Comparison of ENCODE assay signal across 1 cellular context in the genomic region with DNA sequence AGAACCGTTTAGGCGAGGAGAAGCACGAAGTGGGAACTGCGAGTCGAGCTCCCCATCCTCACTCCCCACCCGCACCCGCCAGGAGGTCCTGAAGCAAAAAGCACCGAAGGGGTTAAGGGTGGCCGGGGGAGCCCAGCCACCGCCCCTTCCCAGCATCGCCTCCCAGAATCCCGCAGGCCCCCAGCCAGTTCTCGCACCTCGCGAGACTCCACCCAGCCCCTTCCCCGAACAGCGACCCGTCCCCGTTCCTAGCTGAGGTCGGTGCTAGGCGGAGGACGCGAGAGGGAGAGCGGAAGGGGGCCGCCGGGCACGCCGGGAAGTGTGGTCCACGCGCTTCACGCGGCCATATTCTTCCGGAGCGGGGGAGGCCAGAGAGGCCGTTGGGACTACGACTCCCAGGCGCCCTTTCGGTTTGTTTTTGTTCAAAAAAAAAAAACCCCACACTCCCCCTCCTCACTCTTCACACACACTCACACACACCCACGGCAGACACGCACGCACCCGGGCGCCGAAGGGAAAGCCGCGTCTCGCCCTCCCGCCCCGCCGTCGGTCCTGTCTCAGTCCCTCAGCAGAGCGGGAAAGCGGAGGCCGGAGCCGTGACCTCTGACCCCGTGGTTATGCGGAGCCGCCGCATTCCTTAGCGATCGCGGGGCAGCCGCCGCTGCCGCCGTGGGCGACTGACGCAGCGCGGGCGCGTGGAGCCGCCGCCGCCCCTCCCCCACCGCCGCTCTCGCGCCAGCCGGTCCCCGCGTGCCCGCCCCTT.
A peak's percentile ranks its signal among the peaks of the same experiment; 100 is the strongest.
TF ChIP-seq lines count a peak whose summit lies in the region.

ASXL1 (plus strand) TSS at position 463 of the 763 bp plus-strand sequence. CDS start 445 bp downstream, outside the sequence.

TF ChIP-seq in K562, 482 proteins besides CTCF, POLR2A, EP300 and RAD21 (continued from another document and continues in another):
- TF ChIP-seq DEAF1 (CRISPR knock-in tag; IDR thresholded peaks at IDR 0.05): no peak
- peak; percentile 30 to 37; a peak in 2 of 4 replicates for TF ChIP-seq TBL1XR1 (IDR thresholded peaks at IDR 0.05; ENCODE audit: low read length in 2 of 2)
- TF ChIP-seq ZNF395 (CRISPR knock-in tag; IDR thresholded peaks at IDR 0.05): no peak; the same call in 1 of the 2 replicates
- no peak; the same call in 1 of the 2 replicates for TF ChIP-seq CBX1 (IDR thresholded peaks at IDR 0.05; ENCODE audit: low read depth)
- TF ChIP-seq PRMT5 (CRISPR knock-in tag; IDR thresholded peaks at IDR 0.05): no peak
- no peak for TF ChIP-seq HNRNPL (IDR thresholded peaks at IDR 0.05; ENCODE audit: low read depth, low read length)
- TF ChIP-seq SIRT6 (IDR thresholded peaks at IDR 0.05; ENCODE audit: low read depth, low read length): no peak
- TF ChIP-seq FOXJ3 (CRISPR knock-in tag; IDR thresholded peaks at IDR 0.05): no peak
- no peak for TF ChIP-seq ZNF75A (CRISPR knock-in tag; IDR thresholded peaks at IDR 0.05)
- TF ChIP-seq RNF219 (CRISPR knock-in tag; IDR thresholded peaks at IDR 0.05): no peak
- peak; percentile 36; the same call in 1 of the 2 replicates for TF ChIP-seq GTF2E2 (tag; IDR thresholded peaks at IDR 0.05)
- no peak; the same call in 1 of the 2 replicates for TF ChIP-seq ZC3H11A (IDR thresholded peaks at IDR 0.05; ENCODE audit: low read depth, low read length)
- peak; percentile 64 for TF ChIP-seq U2AF1 (optimal IDR thresholded peaks at IDR 0.05; ENCODE audit: low read depth, low read length)
- no peak for TF ChIP-seq HDAC6 (IDR thresholded peaks at IDR 0.05; ENCODE audit: low read depth, low read length)
- TF ChIP-seq SMC3 (conservative IDR thresholded peaks at IDR 0.05; ENCODE audit: insufficient read depth, low read depth, low read length): no peak
- no peak for TF ChIP-seq GTF2A2 (tag; IDR thresholded peaks at IDR 0.05)
- TF ChIP-seq GATAD2A (IDR thresholded peaks at IDR 0.05): peak; percentile 72
- TF ChIP-seq ARHGAP35 (IDR thresholded peaks at IDR 0.05; ENCODE audit: partially characterized antibody): peak; percentile 99
- TF ChIP-seq KDM2B (CRISPR knock-in tag; IDR thresholded peaks at IDR 0.05): no peak
- no peak for TF ChIP-seq RREB1 (CRISPR knock-in tag; IDR thresholded peaks at IDR 0.05)
- TF ChIP-seq LEF1 (IDR thresholded peaks at IDR 0.05): no peak
- TF ChIP-seq ZNF175 (CRISPR knock-in tag; IDR thresholded peaks at IDR 0.05; ENCODE audit: low read depth): peak; percentile 85
- TF ChIP-seq ZNF197 (CRISPR knock-in tag; IDR thresholded peaks at IDR 0.05; ENCODE audit: low read depth): peak; percentile 74
- TF ChIP-seq ZNF212 (CRISPR knock-in tag; IDR thresholded peaks at IDR 0.05): no peak
- peak; percentile 66 for TF ChIP-seq ATF7 (IDR thresholded peaks at IDR 0.05)
- TF ChIP-seq ZNF696 (CRISPR knock-in tag; conservative IDR thresholded peaks at IDR 0.05): no peak
- TF ChIP-seq HLTF (IDR thresholded peaks at IDR 0.05): peak; percentile 58; the same call in 1 of the 2 replicates
- TF ChIP-seq RBM22 (IDR thresholded peaks at IDR 0.05; ENCODE audit: low read depth, low read length, poor library complexity, severe bottlenecking): peak; percentile 63
- TF ChIP-seq TAL1 (IDR thresholded peaks at IDR 0.05): no peak
- no peak for TF ChIP-seq ZNF232 (CRISPR knock-in tag; IDR thresholded peaks at IDR 0.05)
- 0 out of 2 replicates have a peak, but pooled peaks have one; percentile 32 for TF ChIP-seq ZNF584 (CRISPR knock-in tag; IDR thresholded peaks at IDR 0.05; ENCODE audit: low read depth)
- peak in 1 of 2 experiments; percentile 94; a peak in 2 of 4 replicates for TF ChIP-seq KDM4B (IDR thresholded peaks at IDR 0.05; ENCODE audit: borderline replicate concordance in 2 of 2, low read depth in 1 of 2)
- TF ChIP-seq, protein P1, sequence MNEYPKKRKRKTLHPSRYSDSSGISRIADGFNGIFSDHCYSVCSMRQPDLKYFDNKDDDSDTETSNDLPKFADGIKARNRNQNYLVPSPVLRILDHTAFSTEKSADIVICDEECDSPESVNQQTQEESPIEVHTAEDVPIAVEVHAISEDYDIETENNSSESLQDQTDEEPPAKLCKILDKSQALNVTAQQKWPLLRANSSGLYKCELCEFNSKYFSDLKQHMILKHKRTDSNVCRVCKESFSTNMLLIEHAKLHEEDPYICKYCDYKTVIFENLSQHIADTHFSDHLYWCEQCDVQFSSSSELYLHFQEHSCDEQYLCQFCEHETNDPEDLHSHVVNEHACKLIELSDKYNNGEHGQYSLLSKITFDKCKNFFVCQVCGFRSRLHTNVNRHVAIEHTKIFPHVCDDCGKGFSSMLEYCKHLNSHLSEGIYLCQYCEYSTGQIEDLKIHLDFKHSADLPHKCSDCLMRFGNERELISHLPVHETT (CRISPR knock-in tag; conservative IDR thresholded peaks at IDR 0.05 in 1 of 2, IDR thresholded peaks at IDR 0.05 in 1 of 2): peak in 1 of 2 experiments; percentile 89; a peak in 2 of 4 replicates
- TF ChIP-seq ZNF274 (IDR thresholded peaks at IDR 0.05; ENCODE audit: borderline replicate concordance, low read depth, low read length): no peak
- TF ChIP-seq SMAD4 (CRISPR knock-in tag; conservative IDR thresholded peaks at IDR 0.05): peak; percentile 88
- TF ChIP-seq BDP1 (IDR thresholded peaks at IDR 0.05; ENCODE audit: insufficient read depth, insufficient read length): no peak
- TF ChIP-seq ZNF174 (CRISPR knock-in tag; IDR thresholded peaks at IDR 0.05): no peak
- no peak for TF ChIP-seq TRIM28 (IDR thresholded peaks at IDR 0.05)
- TF ChIP-seq, protein P2, sequence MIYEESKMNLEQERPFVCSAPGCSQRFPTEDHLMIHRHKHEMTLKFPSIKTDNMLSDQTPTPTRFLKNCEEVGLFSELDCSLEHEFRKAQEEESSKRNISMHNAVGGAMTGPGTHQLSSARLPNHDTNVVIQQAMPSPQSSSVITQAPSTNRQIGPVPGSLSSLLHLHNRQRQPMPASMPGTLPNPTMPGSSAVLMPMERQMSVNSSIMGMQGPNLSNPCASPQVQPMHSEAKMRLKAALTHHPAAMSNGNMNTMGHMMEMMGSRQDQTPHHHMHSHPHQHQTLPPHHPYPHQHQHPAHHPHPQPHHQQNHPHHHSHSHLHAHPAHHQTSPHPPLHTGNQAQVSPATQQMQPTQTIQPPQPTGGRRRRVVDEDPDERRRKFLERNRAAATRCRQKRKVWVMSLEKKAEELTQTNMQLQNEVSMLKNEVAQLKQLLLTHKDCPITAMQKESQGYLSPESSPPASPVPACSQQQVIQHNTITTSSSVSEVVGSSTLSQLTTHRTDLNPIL (CRISPR knock-in tag; IDR thresholded peaks at IDR 0.05): no peak
- TF ChIP-seq MEF2D (tag; conservative IDR thresholded peaks at IDR 0.05; ENCODE audit: low read depth): no peak
- peak; percentile 100 for TF ChIP-seq FOXM1 (IDR thresholded peaks at IDR 0.05; ENCODE audit: low read depth)
- TF ChIP-seq FOXM1 (CRISPR knock-in tag; IDR thresholded peaks at IDR 0.05; ENCODE audit: low read depth): peak; percentile 100
- TF ChIP-seq KLF13 (tag; IDR thresholded peaks at IDR 0.05; ENCODE audit: borderline replicate concordance, low read depth): 0 out of 2 replicates have a peak, but pooled peaks have one; percentile 6
